Comparison of ENCODE assay signal across 10 cellular contexts in genomic region chr9:37954581-37954981, GRCh38. TPM values are rescaled to one million over a fixed set of nuclear protein-coding genes. Genes with fewer than 3 reads are reported as not detected.
A peak's percentile ranks its signal among the peaks of the same experiment; 100 is the strongest.
DNase-seq lines count a peak whose midpoint lies in the region; ATAC-seq and TF ChIP-seq lines count a peak whose summit lies in the region.
"Had no signal": no experiment of that assay in that cellular context is flagged by ENCODE, and none has a peak within 500 bp of the region (broad histone marks: within the 10 kb centered on the region; RNA-seq: fewer than 3 reads in every experiment).

No MANE protein-coding gene starts in this region.

- peaks cover 0 to 6% of the 10 kb centered on the region in 2 donors for H3K9me3 Mint-ChIP-seq in activated T-cell treated with anti-CD3 and anti-CD28 coated beads, Interleukin-2, amount 50 U/mL, for 72 hours
- H3K9me3 Mint-ChIP-seq in type B pancreatic cell: no peaks in the 10 kb centered on the region
- H3K9me3 Mint-ChIP-seq: activated naive CD8-positive, alpha-beta T cell treated with anti-CD3 and anti-CD28 coated beads, Interleukin-2, amount 10 ng/mL, durations not matched to agents 7 days and 5 days had no signal

- peaks cover 15% of the 10 kb centered on the region for H3K4me1 ChIP-seq in stomach smooth muscle (ENCODE audit: control insufficient read depth, insufficient read depth, low read length)

- no peak overlapping the region for H3K9ac ChIP-seq in stomach smooth muscle (ENCODE audit: low read length in 2 of 2)

- peaks cover 10 to 16% of the 10 kb centered on the region in 2 donors for H3K36me3 ChIP-seq in stomach smooth muscle (ENCODE audit: control insufficient read depth in 2 of 2, insufficient read depth in 2 of 2, low read length in 2 of 2)

- peak overlapping the region; percentile 13 to 63 for H3K4me3 Mint-ChIP-seq in activated T-cell treated with anti-CD3 and anti-CD28 coated beads, Interleukin-2, amount 50 U/mL, for 72 hours
- H3K4me3 Mint-ChIP-seq in T-helper 17 cell (no peak overlapping the region), type B pancreatic cell (no peak overlapping the region)
- H3K4me3 Mint-ChIP-seq: activated naive CD8-positive, alpha-beta T cell treated with anti-CD3 and anti-CD28 coated beads, Interleukin-2, amount 10 ng/mL, durations not matched to agents 7 days and 5 days; B cell had no signal

- peaks cover 0 to 9% of the 10 kb centered on the region in 2 donors for H3K36me3 Mint-ChIP-seq in activated T-cell treated with anti-CD3 and anti-CD28 coated beads, Interleukin-2, amount 50 U/mL, for 72 hours (ENCODE audit: insufficient read depth in 2 of 2)
- H3K36me3 Mint-ChIP-seq in T-helper 17 cell (ENCODE audit: low read depth) (no peaks in the 10 kb centered on the region), type B pancreatic cell (peaks cover 29% of the 10 kb centered on the region)
- H3K36me3 Mint-ChIP-seq: activated naive CD8-positive, alpha-beta T cell treated with anti-CD3 and anti-CD28 coated beads, Interleukin-2, amount 10 ng/mL, durations not matched to agents 7 days and 5 days had no signal

- no peaks in the 10 kb centered on the region for H3K9me3 ChIP-seq in T-helper 17 cell (ENCODE audit: control insufficient read depth, low read length, poor library complexity, severe bottlenecking)
- H3K9me3 ChIP-seq in stomach smooth muscle (ENCODE audit: control insufficient read depth in 2 of 2, low read length in 2 of 2): no peaks in the 10 kb centered on the region

- H3K27ac ChIP-seq in stomach smooth muscle (ENCODE audit: low read length): peak overlapping the region; percentile 46

- no peak overlapping the region for H3K4me3 ChIP-seq in stomach smooth muscle (ENCODE audit: low read length in 2 of 2)

- no peak for TF ChIP-seq CTCF in type B pancreatic cell (conservative IDR thresholded peaks at IDR 0.05)

- no peak overlapping the region for H3K27ac Mint-ChIP-seq in activated T-cell treated with anti-CD3 and anti-CD28 coated beads, Interleukin-2, amount 50 U/mL, for 72 hours
- H3K27ac Mint-ChIP-seq in T-helper 17 cell: peak overlapping the region; percentile 57
- H3K27ac Mint-ChIP-seq in type B pancreatic cell: no peak overlapping the region
- H3K27ac Mint-ChIP-seq: activated naive CD8-positive, alpha-beta T cell treated with anti-CD3 and anti-CD28 coated beads, Interleukin-2, amount 10 ng/mL, durations not matched to agents 7 days and 5 days had no signal

- peak; percentile 9 to 14 for DNase-seq in activated T-cell treated with anti-CD3 and anti-CD28 coated beads, Interleukin-2, amount 50 U/mL, for 72 hours
- DNase-seq in activated T-cell treated with anti-CD3 and anti-CD28 coated beads, Interleukin-2, amount 50 U/mL, for 48 hours: no peak
- DNase-seq in T-helper 17 cell: no peak
- DNase-seq in MV-4-11 (lab: John Stamatoyannopoulos, UW): no peak
- no peak for DNase-seq in ureter (ENCODE audit: low spot score)
- no peak for DNase-seq in type B pancreatic cell (ENCODE audit: extremely low spot score, unreplicated experiment)
- DNase-seq: activated naive CD8-positive, alpha-beta T cell treated with anti-CD3 and anti-CD28 coated beads, Interleukin-2, amount 10 ng/mL, durations not matched to agents 7 days and 5 days had no signal

- peaks cover 34% of the 10 kb centered on the region for H3K4me1 Mint-ChIP-seq in activated T-cell treated with anti-CD3 and anti-CD28 coated beads, Interleukin-2, amount 50 U/mL, for 72 hours (ENCODE audit: low read depth)
- peaks cover 10% of the 10 kb centered on the region for H3K4me1 Mint-ChIP-seq in T-helper 17 cell
- H3K4me1 Mint-ChIP-seq in type B pancreatic cell (ENCODE audit: unreplicated experiment): peaks cover 6% of the 10 kb centered on the region
- H3K4me1 Mint-ChIP-seq: activated naive CD8-positive, alpha-beta T cell treated with anti-CD3 and anti-CD28 coated beads, Interleukin-2, amount 10 ng/mL, durations not matched to agents 7 days and 5 days had no signal

- no peaks in the 10 kb centered on the region for H3K27me3 ChIP-seq in stomach smooth muscle (ENCODE audit: control insufficient read depth in 1 of 2, insufficient read depth in 2 of 2, low read length in 2 of 2)

- ATAC-seq in activated T-cell treated with anti-CD3 and anti-CD28 coated beads, Interleukin-2, amount 50 U/mL, for 72 hours (replicated peaks in 1 of 2): peak; percentile 36 to 41
- ATAC-seq in HG02798 (IDR thresholded peaks at IDR 0.05; ENCODE audit: poor library complexity, unreplicated experiment) (peak; percentile 48), T-helper 17 cell (no peak)

- no peaks in the 10 kb centered on the region for H3K27me3 Mint-ChIP-seq in activated T-cell treated with anti-CD3 and anti-CD28 coated beads, Interleukin-2, amount 50 U/mL, for 72 hours (ENCODE audit: low read depth)
- H3K27me3 Mint-ChIP-seq in T-helper 17 cell (peaks cover 11% of the 10 kb centered on the region), type B pancreatic cell (no peaks in the 10 kb centered on the region)
- H3K27me3 Mint-ChIP-seq: activated naive CD8-positive, alpha-beta T cell treated with anti-CD3 and anti-CD28 coated beads, Interleukin-2, amount 10 ng/mL, durations not matched to agents 7 days and 5 days had no signal

RNA-seq across cellular contexts. Expression of gene SLC25A51, which starts 50.7 kb away (rescaled TPM):
- total RNA-seq in activated T-cell treated with anti-CD3 and anti-CD28 coated beads, Interleukin-2, amount 50 U/mL, for 72 hours: 10 to 100 TPM; 30.3 to 32.4 TPM
- total RNA-seq in T-helper 17 cell (10 to 100 TPM; 23.5 to 26.4 TPM), ureter (22.1 TPM), type B pancreatic cell (ENCODE audit: low replicate concordance) (26.9 and 32.5 TPM in 2 replicates)

Comparison
In these comparisons a context has a peak if more than half of its experiments do, and no peak if none do; other contexts are left out.
1. DNase-seq: peak in activated T-cell treated with anti-CD3 and anti-CD28 coated beads, Interleukin-2, amount 50 U/mL, for 72 hours (2 of 2); none in activated T-cell treated with anti-CD3 and anti-CD28 coated beads, Interleukin-2, amount 50 U/mL, for 48 hours (0 of 2), T-helper 17 cell (0 of 3), MV-4-11 (single experiment), ureter (single experiment) and type B pancreatic cell (single experiment).
2. H3K4me3 Mint-ChIP-seq: peak in activated T-cell treated with anti-CD3 and anti-CD28 coated beads, Interleukin-2, amount 50 U/mL, for 72 hours (2 of 2); none in T-helper 17 cell (single experiment) and type B pancreatic cell (single experiment).